Comparison of ENCODE assay signal across 23 cellular contexts in the genomic region with DNA sequence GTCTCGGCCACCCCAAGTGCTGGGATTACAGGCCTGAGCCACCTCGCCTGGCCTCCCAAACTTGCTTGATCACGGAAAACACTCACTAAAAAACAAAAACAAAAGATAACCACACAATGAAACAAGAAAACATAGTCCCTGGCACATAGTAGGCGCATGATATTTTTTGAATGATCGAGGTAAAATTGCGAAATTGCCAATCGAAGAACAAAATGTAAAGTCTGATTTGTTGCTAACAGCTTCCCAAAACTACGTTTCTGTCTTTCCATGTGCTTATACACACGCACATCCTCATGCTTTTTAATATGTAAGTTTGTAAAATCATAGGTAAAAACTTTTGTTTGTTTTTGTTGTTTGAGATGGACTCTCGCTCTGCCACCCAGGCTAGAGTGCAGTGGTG.
"Had no signal": no experiment of that assay in that cellular context is flagged by ENCODE, and none has a peak within 500 bp of the region (broad histone marks: within the 10 kb centered on the region; RNA-seq: fewer than 3 reads in every experiment).

No MANE protein-coding gene starts in this region.

- H3K27me3 ChIP-seq: colonic mucosa, esophagus squamous epithelium, gastrocnemius medialis, heart right ventricle, left lung had no signal

- H3K4me1 ChIP-seq: colonic mucosa, esophagus squamous epithelium, gastrocnemius medialis, heart right ventricle, left lung, lower lobe of right lung had no signal

- DNase-seq: colonic mucosa; cortex of kidney; effector CD8-positive, alpha-beta T cell; effector memory CD8-positive, alpha-beta T cell; endodermal cell; erythroblast; esophagus squamous epithelium; foreskin fibroblast; foreskin melanocyte; gastrocnemius medialis; glutamatergic neuron; head of caudate nucleus; heart right ventricle; hippocampal formation; left cardiac atrium; left lung; left ventricle myocardium superior; lower lobe of right lung; mesenchymal stem cell; midbrain had no signal

- H3K4me3 ChIP-seq: colonic mucosa, esophagus squamous epithelium, gastrocnemius medialis, heart right ventricle, left lung, lower lobe of right lung had no signal

- H3K36me3 ChIP-seq: colonic mucosa, esophagus squamous epithelium, gastrocnemius medialis, heart right ventricle, left lung, lower lobe of right lung had no signal

- H3K4me3 Mint-ChIP-seq: dendritic cell treated with granulocyte-macrophage colony-stimulating factor and Interleukin-4, amounts not matched to agents 40 ng/mL and 50 ng/mL, for 4 days; effector memory CD8-positive, alpha-beta T cell; endodermal cell had no signal

- H3K27me3 Mint-ChIP-seq: dendritic cell treated with granulocyte-macrophage colony-stimulating factor and Interleukin-4, amounts not matched to agents 40 ng/mL and 50 ng/mL, for 4 days had no signal

- H3K27ac ChIP-seq: colonic mucosa, epithelial cell of prostate, esophagus squamous epithelium, gastrocnemius medialis, heart right ventricle, left lung, lower lobe of right lung had no signal

- ATAC-seq: effector memory CD8-positive, alpha-beta T cell; esophagus mucosa; gastrocnemius medialis; heart right ventricle; left cardiac atrium; left lung; left ventricle myocardium superior; lower lobe of right lung had no signal

- H3K9me3 ChIP-seq: colonic mucosa, esophagus squamous epithelium, gastrocnemius medialis, heart right ventricle, left lung, lower lobe of right lung had no signal

- H3K9me3 Mint-ChIP-seq: dendritic cell treated with granulocyte-macrophage colony-stimulating factor and Interleukin-4, amounts not matched to agents 40 ng/mL and 50 ng/mL, for 4 days; effector memory CD8-positive, alpha-beta T cell; endodermal cell had no signal

- H3K27ac Mint-ChIP-seq: dendritic cell treated with granulocyte-macrophage colony-stimulating factor and Interleukin-4, amounts not matched to agents 40 ng/mL and 50 ng/mL, for 4 days; effector memory CD8-positive, alpha-beta T cell; endodermal cell had no signal
